Comparison of ENCODE assay signal across 12 cellular contexts in the genomic region with DNA sequence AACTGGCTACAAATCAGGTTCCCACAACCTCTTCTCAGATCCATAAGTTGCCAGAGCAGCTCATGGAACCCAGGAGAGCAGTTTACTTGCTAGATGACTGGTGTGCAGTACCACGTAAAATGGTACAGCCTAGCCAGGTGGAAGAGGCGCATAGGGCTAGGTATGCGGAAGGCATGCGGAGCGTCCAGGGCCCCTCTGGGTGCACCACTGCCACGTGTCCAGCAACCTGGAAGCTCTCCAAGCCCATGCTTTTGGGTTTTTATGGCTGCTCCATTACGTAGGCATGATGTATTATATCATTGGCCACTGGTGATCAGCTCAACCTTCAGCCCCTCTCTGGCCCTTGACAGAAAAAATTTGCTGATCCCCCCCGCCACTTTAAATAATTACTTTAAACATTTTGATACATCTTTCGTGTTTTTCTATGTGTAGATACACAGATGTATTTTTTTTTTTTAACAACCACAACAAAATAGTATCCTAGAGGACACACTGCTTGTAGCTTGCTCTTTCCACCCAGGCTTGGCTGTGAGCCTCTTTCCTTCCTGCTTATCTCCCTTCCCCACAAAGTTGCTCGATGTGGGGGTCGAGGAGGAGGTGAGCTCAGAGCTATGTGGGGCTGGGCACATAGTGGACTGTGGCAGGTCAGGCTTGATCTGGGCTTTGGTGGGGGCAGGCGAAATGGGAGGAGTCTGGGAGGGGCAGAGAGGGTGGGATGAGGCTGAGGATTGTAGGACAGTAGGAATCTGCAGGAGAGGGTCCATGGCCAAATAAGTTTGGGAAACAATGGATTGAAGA. TPM values are rescaled to one million over a fixed set of nuclear protein-coding genes. Genes with fewer than 3 reads are reported as not detected.
A peak's percentile ranks its signal among the peaks of the same experiment; 100 is the strongest.
DNase-seq lines count a peak whose midpoint lies in the region; TF ChIP-seq lines count a peak whose summit lies in the region.
"Had no signal": no experiment of that assay in that cellular context is flagged by ENCODE, and none has a peak within 500 bp of the region (broad histone marks: within the 10 kb centered on the region; RNA-seq: fewer than 3 reads in every experiment).

No MANE protein-coding gene starts in this region.

- peaks cover 0 to 58% (median 33%) of the 10 kb centered on the region in 4 donors for H3K4me1 ChIP-seq in tibial nerve
- peaks cover 11% of the 10 kb centered on the region for H3K4me1 ChIP-seq in colonic mucosa

- TF ChIP-seq CTCF in tibial nerve (IDR thresholded peaks at IDR 0.05): no peak
- TF ChIP-seq CTCF in colonic mucosa (IDR thresholded peaks at IDR 0.05): no peak

- TF ChIP-seq POLR2A in tibial nerve (IDR thresholded peaks at IDR 0.05): no peak

- H3K4me3 ChIP-seq in tibial nerve (no peak overlapping the region), colonic mucosa (no peak overlapping the region)
- H3K4me3 ChIP-seq: vagina had no signal

- H3K9me3 ChIP-seq in tibial nerve: no peaks in the 10 kb centered on the region
- no peaks in the 10 kb centered on the region for H3K9me3 ChIP-seq in colonic mucosa
- H3K9me3 ChIP-seq: vagina had no signal

- no peak for DNase-seq in activated naive CD4-positive, alpha-beta T cell (lab: John Stamatoyannopoulos, UW)
- DNase-seq in activated CD4-positive, alpha-beta memory T cell treated with anti-CD3 and anti-CD28 coated beads for 36 hours: no peak
- DNase-seq in immature natural killer cell: no peak
- DNase-seq in tibial nerve (ENCODE audit: low spot score in 2 of 2): no peak
- no peak for DNase-seq in MV-4-11 (lab: John Stamatoyannopoulos, UW)
- DNase-seq in colonic mucosa: no peak
- DNase-seq in NCI-H146 (lab: John Stamatoyannopoulos, UW): no peak
- DNase-seq: EL, HFFc6, NCI-H2171 had no signal

- H3K36me3 ChIP-seq in tibial nerve (peaks cover 0 to 68% (median 0%) of the 10 kb centered on the region in 3 donors), colonic mucosa (no peaks in the 10 kb centered on the region)

- H3K27ac ChIP-seq in tibial nerve (peak overlapping the region in 3 of 4 donors; percentile 8 to 87 (median 40)), colonic mucosa (no peak overlapping the region)

- intact Hi-C loops in activated CD4-positive, alpha-beta memory T cell treated with anti-CD3 and anti-CD28 coated beads for 36 hours (cut with micrococcal nuclease): no loop called here
- intact Hi-C loops in colonic mucosa (cut with DNase I): no loop called here

- H3K36me3 Mint-ChIP-seq in activated naive CD4-positive, alpha-beta T cell treated with anti-CD3 and anti-CD28 coated beads, Interleukin-2, amount 50 U/mL, for 24 hours: no peaks in the 10 kb centered on the region
- H3K36me3 Mint-ChIP-seq in activated CD4-positive, alpha-beta memory T cell treated with anti-CD3 and anti-CD28 coated beads for 36 hours: peaks cover 17% of the 10 kb centered on the region
- peaks cover 0 to 8% (median 7%) of the 10 kb centered on the region in 3 donors for H3K36me3 Mint-ChIP-seq in immature natural killer cell

- POLR2A ChIA-PET in activated CD4-positive, alpha-beta memory T cell treated with anti-CD3 and anti-CD28 coated beads for 36 hours (lab: Charles Lee): interaction anchor here (0.9 kb wide), 1 partner anchor 9 kb away, joined by 3 read pairs; no protein-coding TSS in a partner anchor

- no peak for TF ChIP-seq EP300 in tibial nerve (IDR thresholded peaks at IDR 0.05)

- H3K27me3 Mint-ChIP-seq in activated naive CD4-positive, alpha-beta T cell treated with anti-CD3 and anti-CD28 coated beads, Interleukin-2, amount 50 U/mL, for 24 hours: no peaks in the 10 kb centered on the region
- no peaks in the 10 kb centered on the region for H3K27me3 Mint-ChIP-seq in activated CD4-positive, alpha-beta memory T cell treated with anti-CD3 and anti-CD28 coated beads for 36 hours
- peaks cover 0 to 6% (median 4%) of the 10 kb centered on the region in 3 donors for H3K27me3 Mint-ChIP-seq in immature natural killer cell (ENCODE audit: low read depth in 3 of 3)

- WGBS in tibial nerve, 2 donors: 83% methylated on average over 12 of the region's 12 CpGs

- H3K9ac ChIP-seq in colonic mucosa (ENCODE audit: low read depth in 2 of 2, low read length in 2 of 2): no peak overlapping the region

- no peaks in the 10 kb centered on the region for H3K27me3 ChIP-seq in tibial nerve
- no peaks in the 10 kb centered on the region for H3K27me3 ChIP-seq in colonic mucosa
- H3K27me3 ChIP-seq: vagina had no signal

- peaks cover 57% of the 10 kb centered on the region for H3K4me1 Mint-ChIP-seq in activated naive CD4-positive, alpha-beta T cell treated with anti-CD3 and anti-CD28 coated beads, Interleukin-2, amount 50 U/mL, for 24 hours
- peaks cover 68% of the 10 kb centered on the region for H3K4me1 Mint-ChIP-seq in activated CD4-positive, alpha-beta memory T cell treated with anti-CD3 and anti-CD28 coated beads for 36 hours (ENCODE audit: low read depth)
- H3K4me1 Mint-ChIP-seq in immature natural killer cell: peaks cover 43 to 46% of the 10 kb centered on the region in 2 donors

- CTCF ChIA-PET in activated CD4-positive, alpha-beta memory T cell treated with anti-CD3 and anti-CD28 coated beads for 36 hours (lab: Charles Lee): interaction anchor here (0.5 kb wide), 1 partner anchor 267 kb away, joined by 3 read pairs; no protein-coding TSS in a partner anchor

- no peak overlapping the region for H3K4me3 Mint-ChIP-seq in activated naive CD4-positive, alpha-beta T cell treated with anti-CD3 and anti-CD28 coated beads, Interleukin-2, amount 50 U/mL, for 24 hours
- no peak overlapping the region for H3K4me3 Mint-ChIP-seq in activated CD4-positive, alpha-beta memory T cell treated with anti-CD3 and anti-CD28 coated beads for 36 hours
- H3K4me3 Mint-ChIP-seq in immature natural killer cell: no peak overlapping the region
- H3K4me3 Mint-ChIP-seq: HFFc6 had no signal

- no peaks in the 10 kb centered on the region for H3K9me3 Mint-ChIP-seq in activated naive CD4-positive, alpha-beta T cell treated with anti-CD3 and anti-CD28 coated beads, Interleukin-2, amount 50 U/mL, for 24 hours
- no peaks in the 10 kb centered on the region for H3K9me3 Mint-ChIP-seq in activated CD4-positive, alpha-beta memory T cell treated with anti-CD3 and anti-CD28 coated beads for 36 hours
- no peaks in the 10 kb centered on the region for H3K9me3 Mint-ChIP-seq in immature natural killer cell
- H3K9me3 Mint-ChIP-seq: HFFc6 had no signal

- peak overlapping the region; percentile 70 for H3K27ac Mint-ChIP-seq in activated naive CD4-positive, alpha-beta T cell treated with anti-CD3 and anti-CD28 coated beads, Interleukin-2, amount 50 U/mL, for 24 hours
- H3K27ac Mint-ChIP-seq in activated CD4-positive, alpha-beta memory T cell treated with anti-CD3 and anti-CD28 coated beads for 36 hours: peak overlapping the region; percentile 44
- peak overlapping the region in 5 of 6 donors; percentile 12 to 77 (median 57) for H3K27ac Mint-ChIP-seq in immature natural killer cell
- H3K27ac Mint-ChIP-seq: HFFc6 had no signal

RNA-seq across cellular contexts. Expression of a gene that starts 40.0 kb away (rescaled TPM):
- 10 to 100 TPM; 60.7 to 62.7 TPM for total RNA-seq in activated CD4-positive, alpha-beta memory T cell treated with anti-CD3 and anti-CD28 coated beads for 36 hours
- polyA plus RNA-seq in immature natural killer cell: 10 to 100 TPM in 1 of 3 donors, 1 to 10 TPM in 2; 7.1 to 11.7 (median 9.6) TPM
- total RNA-seq in tibial nerve (10 to 100 TPM; 37.4 to 59.8 (median 51.7) TPM), colonic mucosa (10 to 100 TPM; 28.5 to 28.7 TPM)
